ENCODE assay signal across 15 cellular contexts in genomic region chr2:197281421-197281820, GRCh38. TPM values are rescaled to one million over a fixed set of nuclear protein-coding genes. Genes with fewer than 3 reads are reported as not detected.
DNase-seq lines count a peak whose midpoint lies in the region; ATAC-seq, FAIRE-seq and TF ChIP-seq lines count a peak whose summit lies in the region.
"Had no signal": no experiment of that assay in that cellular context is flagged by ENCODE, and none has a peak within 500 bp of the region (broad histone marks: within the 10 kb centered on the region; RNA-seq: fewer than 3 reads in every experiment).

No MANE protein-coding gene starts in this region.

- FAIRE-seq in endothelial cell of umbilical vein (lab: Jason Lieb, UNC), result peak; percentile 26

- H3K9ac ChIP-seq in endothelial cell of umbilical vein (replicated peaks; ENCODE audit: extremely low read depth, insufficient read depth, low read length) (no peak overlapping the region), SK-N-SH (no peak overlapping the region)

- H3K9me1 ChIP-seq in endothelial cell of umbilical vein (replicated peaks; ENCODE audit: control insufficient read depth, extremely low read depth, insufficient read depth, low read length), result no peaks in the 10 kb centered on the region

- H3K4me2 ChIP-seq in OCI-LY7 (ENCODE audit: low read length) (peak overlapping the region; percentile 17), endothelial cell of umbilical vein (ENCODE audit: insufficient read depth, low read length) (no peak overlapping the region), SK-N-SH (no peak overlapping the region)

- no peaks in the 10 kb centered on the region for H3K9me3 ChIP-seq in CD4-positive, CD25-positive, alpha-beta regulatory T cell (ENCODE audit: control insufficient read depth in 2 of 2, low read length in 2 of 2)
- no peaks in the 10 kb centered on the region for H3K9me3 ChIP-seq in OCI-LY7 (ENCODE audit: low read length)
- no peaks in the 10 kb centered on the region for H3K9me3 ChIP-seq in endothelial cell of umbilical vein (replicated peaks; ENCODE audit: control insufficient read depth, insufficient read depth, low read length)
- no peaks in the 10 kb centered on the region for H3K9me3 ChIP-seq in SK-N-SH
- H3K9me3 ChIP-seq: left lung, SJCRH30 had no signal

- no TSS peak for BruUV-seq in OCI-LY7 (replicated peaks; lab: Mats Ljungman, UMichigan)
- no TSS peak for BruUV-seq in endothelial cell of umbilical vein (replicated peaks; lab: Mats Ljungman, UMichigan)

- peaks cover 10% of the 10 kb centered on the region for H3K36me3 ChIP-seq in CD4-positive, CD25-positive, alpha-beta regulatory T cell (ENCODE audit: control insufficient read depth, insufficient read depth, low read length)
- H3K36me3 ChIP-seq in OCI-LY7 (ENCODE audit: insufficient read depth, low read length) (peaks cover 10% of the 10 kb centered on the region), endothelial cell of umbilical vein (ENCODE audit: control insufficient read depth in 2 of 2, extremely low read depth in 1 of 2, insufficient read depth in 2 of 2, low read length in 2 of 2) (no peaks in the 10 kb centered on the region), SK-N-SH (replicated peaks in 1 of 2; ENCODE audit: control insufficient read depth in 1 of 2, insufficient read depth in 2 of 2, low read length in 1 of 2) (no peaks in the 10 kb centered on the region)
- H3K36me3 ChIP-seq: left lung, SJCRH30 had no signal

- ATAC-seq in CD4-positive, CD25-positive, alpha-beta regulatory T cell (ENCODE audit: low read depth in 2 of 2), result no peak
- ATAC-seq: left lung had no signal

- CTCF ChIA-PET in OCI-LY7 (lab: Charles Lee; ENCODE audit: unreplicated experiment), result interaction anchor here (0.5 to 1.0 kb wide), 2 partner anchors 14 to 19 kb away, joined by 3 read pairs; no protein-coding TSS in a partner anchor
- CTCF ChIA-PET in endothelial cell of umbilical vein (lab: Charles Lee), result no interaction called here
- CTCF ChIA-PET in SK-N-SH (lab: Yijun Ruan, JAX), result interaction anchor here (1.0 to 1.3 kb wide), 2 partner anchors 113 to 168 kb away, joined by 3 to 5 read pairs; no protein-coding TSS in a partner anchor

- H3F3A ChIP-seq in SK-N-SH (replicated peaks; ENCODE audit: insufficient read depth), result no peaks in the 10 kb centered on the region

- no peak overlapping the region for H2AFZ ChIP-seq in OCI-LY7 (ENCODE audit: low read length)
- H2AFZ ChIP-seq in endothelial cell of umbilical vein (ENCODE audit: low read depth, low read length), result no peak overlapping the region
- no peak overlapping the region for H2AFZ ChIP-seq in SK-N-SH (ENCODE audit: low read depth)

- H3K27me3 Mint-ChIP-seq in CD4-positive, CD25-positive, alpha-beta regulatory T cell, result no peaks in the 10 kb centered on the region

- H4K20me1 ChIP-seq in OCI-LY7 (ENCODE audit: insufficient read depth, low read length) (no peaks in the 10 kb centered on the region), endothelial cell of umbilical vein (replicated peaks; ENCODE audit: control insufficient read depth, extremely low read depth, insufficient read depth, low read length) (no peaks in the 10 kb centered on the region), SK-N-SH (ENCODE audit: insufficient read depth) (no peaks in the 10 kb centered on the region)

- H3K4me1 ChIP-seq in CD4-positive, CD25-positive, alpha-beta regulatory T cell (ENCODE audit: control insufficient read depth, insufficient read depth, low read length, poor library complexity, severe bottlenecking), result peaks cover 83% of the 10 kb centered on the region
- H3K4me1 ChIP-seq in OCI-LY7 (ENCODE audit: insufficient read depth, low read length, poor library complexity, severe bottlenecking) (peaks cover 25% of the 10 kb centered on the region), endothelial cell of umbilical vein (ENCODE audit: control insufficient read depth, extremely low read depth, insufficient read depth, low read length) (no peaks in the 10 kb centered on the region), SK-N-SH (ENCODE audit: control insufficient read depth in 1 of 2, insufficient read depth in 2 of 2, low read depth in 1 of 2, low read length in 1 of 2) (peaks cover 0 to 43% of the 10 kb centered on the region in 2 experiments; a peak in 3 of 4 replicates)
- H3K4me1 ChIP-seq: SJCRH30 had no signal

- dilution Hi-C loops in endothelial cell of umbilical vein (cut with MboI; ENCODE audit: extremely low pct_ligation_motif_present, low sequenced_read_pairs), result no loop called here

- intact Hi-C loops in OCI-LY7 (cut with micrococcal nuclease; ENCODE audit: unreplicated experiment) (no loop called here), endothelial cell of umbilical vein (cut with micrococcal nuclease) (no loop called here)

- no peaks in the 10 kb centered on the region for H3K9me3 Mint-ChIP-seq in CD4-positive, CD25-positive, alpha-beta regulatory T cell
- H3K9me3 Mint-ChIP-seq: HFFc6 had no signal

- TF ChIP-seq POLR2A in endothelial cell of umbilical vein (IDR thresholded peaks at IDR 0.05; ENCODE audit: low read depth, low read length), result no peak

- H3K36me3 Mint-ChIP-seq in CD4-positive, CD25-positive, alpha-beta regulatory T cell, result peaks cover 29% of the 10 kb centered on the region

- TF ChIP-seq CTCF in AG10803 (conservative IDR thresholded peaks at IDR 0.05; ENCODE audit: low read length), result no peak
- no peak for TF ChIP-seq CTCF in OCI-LY7 (conservative IDR thresholded peaks at IDR 0.05; ENCODE audit: low read length)
- TF ChIP-seq CTCF in endothelial cell of umbilical vein (IDR thresholded peaks at IDR 0.05; ENCODE audit: extremely low read depth in 1 of 2, insufficient read depth in 1 of 2, low read depth in 1 of 2, low read length in 2 of 2), result no peak
- no peak for TF ChIP-seq CTCF in GM20000 (IDR thresholded peaks at IDR 0.05; ENCODE audit: extremely low read depth, missing control alignments)
- TF ChIP-seq CTCF in SK-N-SH (IDR thresholded peaks at IDR 0.05), result no peak

- 92% methylated on average over 2 of the region's 2 CpGs for WGBS in SK-N-SH (ENCODE audit: low lambda C conversion rate)

- POLR2A ChIA-PET in OCI-LY7 (lab: Charles Lee) (interaction anchor here (0.6 to 1.7 kb wide), 5 partner anchors 10 to 1548 kb away, joined by 3 to 12 read pairs (median 4); no protein-coding TSS in a partner anchor), endothelial cell of umbilical vein (lab: Charles Lee) (no interaction called here), SK-N-SH (lab: Yijun Ruan, JAX) (interaction anchor here (0.6 to 1.3 kb wide), 2 partner anchors 27 to 262 kb away, joined by 3 to 5 read pairs; no protein-coding TSS in a partner anchor)

- peaks cover 49 to 95% (median 76%) of the 10 kb centered on the region in 4 donors for H3K4me1 Mint-ChIP-seq in CD4-positive, CD25-positive, alpha-beta regulatory T cell

- DNase-seq in AG10803 (ENCODE audit: low read depth) (peak; percentile 20), OCI-LY7 (ENCODE audit: low spot score) (no peak), endothelial cell of umbilical vein (ENCODE audit: low read depth, low spot score) (no peak), GM20000 (ENCODE audit: low spot score) (no peak), SK-N-SH (no peak), NCI-H1417 treated with DMSO at 0.1 percent for 48 hours (lab: John Stamatoyannopoulos, UW) (no peak)
- no peak for DNase-seq in CD4-positive, CD25-positive, alpha-beta regulatory T cell
- no peak for DNase-seq in effector CD8-positive, alpha-beta T cell (lab: John Stamatoyannopoulos, UW)
- DNase-seq: HFFc6, hypothalamus, left lung, NCI-H2171, SJCRH30 had no signal

- H3K4me3 Mint-ChIP-seq in CD4-positive, CD25-positive, alpha-beta regulatory T cell, result peak overlapping the region; percentile 33 to 65 (median 48)
- H3K4me3 Mint-ChIP-seq: HFFc6 had no signal

- peak overlapping the region; percentile 69 for H3K27ac ChIP-seq in CD4-positive, CD25-positive, alpha-beta regulatory T cell (ENCODE audit: insufficient read depth, low read length, poor library complexity, severe bottlenecking)
- H3K27ac ChIP-seq in OCI-LY7 (ENCODE audit: low read depth, low read length, poor library complexity, severe bottlenecking) (no peak overlapping the region), endothelial cell of umbilical vein (ENCODE audit: insufficient read depth, low read depth, low read length) (no peak overlapping the region), SK-N-SH (ENCODE audit: low read depth in 2 of 2, low read length in 1 of 2) (peak overlapping the region in 1 of 2 experiments; percentile 95; a peak in 2 of 4 replicates)
- H3K27ac ChIP-seq: coronary artery, SJCRH30, VCaP had no signal

- peak in 1 of 2 experiments; percentile 6; a peak in 1 of 4 replicates for TF ChIP-seq EP300 in SK-N-SH (IDR thresholded peaks at IDR 0.05; ENCODE audit: borderline replicate concordance in 1 of 2, low read depth in 1 of 2, low read length in 1 of 2)

- no peak overlapping the region for H3K4me3 ChIP-seq in AG10803 (ENCODE audit: low read length)
- peak overlapping the region; percentile 9 for H3K4me3 ChIP-seq in CD4-positive, CD25-positive, alpha-beta regulatory T cell (ENCODE audit: low read depth, low read length)
- H3K4me3 ChIP-seq in OCI-LY7 (ENCODE audit: low read depth, low read length, poor library complexity, severe bottlenecking), result no peak overlapping the region
- H3K4me3 ChIP-seq in endothelial cell of umbilical vein (replicated peaks in 1 of 3; ENCODE audit: insufficient read depth in 1 of 3, low read depth in 1 of 3, low read length in 3 of 3), result no peak overlapping the region
- H3K4me3 ChIP-seq in SK-N-SH (ENCODE audit: low read depth in 2 of 2, low read length in 1 of 2), result no peak overlapping the region
- H3K4me3 ChIP-seq: coronary artery, left lung, SJCRH30 had no signal

- H3K27me3 ChIP-seq in CD4-positive, CD25-positive, alpha-beta regulatory T cell (ENCODE audit: control insufficient read depth, insufficient read depth, low read length), result no peaks in the 10 kb centered on the region
- H3K27me3 ChIP-seq in endothelial cell of umbilical vein (ENCODE audit: control insufficient read depth in 2 of 2, insufficient read depth in 2 of 2, low read length in 2 of 2), result peaks cover 0 to 4% of the 10 kb centered on the region in 2 experiments
- H3K27me3 ChIP-seq in SK-N-SH (ENCODE audit: insufficient read depth), result no peaks in the 10 kb centered on the region
- H3K27me3 ChIP-seq: left lung, SJCRH30 had no signal

- peak overlapping the region; percentile 60 to 95 (median 91) for H3K27ac Mint-ChIP-seq in CD4-positive, CD25-positive, alpha-beta regulatory T cell
- H3K27ac Mint-ChIP-seq: HFFc6 had no signal

- peaks cover 80% of the 10 kb centered on the region for H3K79me2 ChIP-seq in OCI-LY7 (ENCODE audit: insufficient read depth, low read depth, low read length)
- H3K79me2 ChIP-seq in endothelial cell of umbilical vein (ENCODE audit: control insufficient read depth, insufficient read depth, low read length), result no peaks in the 10 kb centered on the region
- H3K79me2 ChIP-seq in SK-N-SH (ENCODE audit: insufficient read depth), result no peaks in the 10 kb centered on the region

- no peaks in the 10 kb centered on the region for H3K9me2 ChIP-seq in OCI-LY7 (ENCODE audit: insufficient read depth, low read length)
- no peaks in the 10 kb centered on the region for H3K9me2 ChIP-seq in SK-N-SH

- no peak for TF ChIP-seq RAD21 in SK-N-SH (IDR thresholded peaks at IDR 0.05; ENCODE audit: low read length)

RNA-seq across cellular contexts. Expression of gene ANKRD44, which starts 29.2 kb away (rescaled TPM):
- total RNA-seq in CD4-positive, CD25-positive, alpha-beta regulatory T cell, result 301 TPM
- polyA plus RNA-seq in CD4-positive, CD25-positive, alpha-beta regulatory T cell, result 100 to 1,000 TPM in 1 of 4 donors, 10 to 100 TPM in 3; 69.6 to 104 (median 82.8) TPM
- total RNA-seq in OCI-LY7 (2014; rRNA removed; shearing (Covaris generic)), result 70.3 and 73.7 TPM in 2 replicates
- total RNA-seq in OCI-LY7 (2022), result 69.4 and 86.6 TPM in 2 replicates
- total RNA-seq in endothelial cell of umbilical vein, result 6.1 and 8.1 TPM in 2 replicates
- 3.4 and 10.8 TPM in 2 replicates for polyA plus RNA-seq in endothelial cell of umbilical vein
- 1.9 and 4.1 TPM in 2 replicates for polyA plus RNA-seq in endothelial cell of umbilical vein (2011; cell fraction: cytosol; rRNA removed)
- polyA plus RNA-seq in endothelial cell of umbilical vein (2011; cell fraction: nucleus; rRNA removed), result 14.3 and 17.8 TPM in 2 replicates
- 2.1 and 2.3 TPM in 2 replicates for polyA plus RNA-seq in endothelial cell of umbilical vein (2012)
- 7.3 and 9.9 TPM in 2 replicates for polyA minus RNA-seq in endothelial cell of umbilical vein
- 4.0 TPM for polyA minus RNA-seq in endothelial cell of umbilical vein (2011; cell fraction: cytosol; rRNA and poly(A)+ RNA removed)
- polyA minus RNA-seq in endothelial cell of umbilical vein (2011; cell fraction: nucleus; rRNA and poly(A)+ RNA removed), result 12.2 and 15.4 TPM in 2 replicates
- 12.3 and 12.5 TPM in 2 replicates for polyA plus RNA-seq in SK-N-SH (2012; rRNA removed)
- polyA plus RNA-seq in SK-N-SH (2012; cell fraction: cytosol; rRNA removed), result 6.8 and 7.0 TPM in 2 replicates
- 23.4 and 77.4 TPM in 2 replicates for polyA plus RNA-seq in SK-N-SH (2012; cell fraction: nucleus; rRNA removed)
